ENCODE assay signal across 2 cellular contexts in genomic region chr6:55758156-55758942, GRCh38.
TF ChIP-seq lines count a peak whose summit lies in the region.

No MANE protein-coding gene starts in this region.

TF ChIP-seq in A549, 52 proteins besides CTCF, POLR2A, EP300 and RAD21 (continued from another document):
- TF ChIP-seq, protein P1, sequence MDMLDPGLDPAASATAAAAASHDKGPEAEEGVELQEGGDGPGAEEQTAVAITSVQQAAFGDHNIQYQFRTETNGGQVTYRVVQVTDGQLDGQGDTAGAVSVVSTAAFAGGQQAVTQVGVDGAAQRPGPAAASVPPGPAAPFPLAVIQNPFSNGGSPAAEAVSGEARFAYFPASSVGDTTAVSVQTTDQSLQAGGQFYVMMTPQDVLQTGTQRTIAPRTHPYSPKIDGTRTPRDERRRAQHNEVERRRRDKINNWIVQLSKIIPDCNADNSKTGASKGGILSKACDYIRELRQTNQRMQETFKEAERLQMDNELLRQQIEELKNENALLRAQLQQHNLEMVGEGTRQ (IDR thresholded peaks at IDR 0.05), result no peak

TF ChIP-seq in HCT116, 20 proteins besides CTCF, POLR2A, EP300 and RAD21 (continued from another document):
- TF ChIP-seq CBX3 (IDR thresholded peaks at IDR 0.05; ENCODE audit: low read depth), result no peak
- peak; percentile 41; the same call in 1 of the 2 replicates for TF ChIP-seq CEBPB (IDR thresholded peaks at IDR 0.05; ENCODE audit: low read depth)
- TF ChIP-seq YY1 (IDR thresholded peaks at IDR 0.05; ENCODE audit: extremely low read depth, insufficient replicate concordance, low read depth, low read length), result no peak
- TF ChIP-seq, protein P2, sequence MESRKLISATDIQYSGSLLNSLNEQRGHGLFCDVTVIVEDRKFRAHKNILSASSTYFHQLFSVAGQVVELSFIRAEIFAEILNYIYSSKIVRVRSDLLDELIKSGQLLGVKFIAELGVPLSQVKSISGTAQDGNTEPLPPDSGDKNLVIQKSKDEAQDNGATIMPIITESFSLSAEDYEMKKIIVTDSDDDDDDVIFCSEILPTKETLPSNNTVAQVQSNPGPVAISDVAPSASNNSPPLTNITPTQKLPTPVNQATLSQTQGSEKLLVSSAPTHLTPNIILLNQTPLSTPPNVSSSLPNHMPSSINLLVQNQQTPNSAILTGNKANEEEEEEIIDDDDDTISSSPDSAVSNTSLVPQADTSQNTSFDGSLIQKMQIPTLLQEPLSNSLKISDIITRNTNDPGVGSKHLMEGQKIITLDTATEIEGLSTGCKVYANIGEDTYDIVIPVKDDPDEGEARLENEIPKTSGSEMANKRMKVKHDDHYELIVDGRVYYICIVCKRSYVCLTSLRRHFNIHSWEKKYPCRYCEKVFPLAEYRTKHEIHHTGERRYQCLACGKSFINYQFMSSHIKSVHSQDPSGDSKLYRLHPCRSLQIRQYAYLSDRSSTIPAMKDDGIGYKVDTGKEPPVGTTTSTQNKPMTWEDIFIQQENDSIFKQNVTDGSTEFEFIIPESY (IDR thresholded peaks at IDR 0.05; ENCODE audit: extremely low read depth, insufficient replicate concordance, low read length), result no peak
- no peak for TF ChIP-seq EGR1 (IDR thresholded peaks at IDR 0.05; ENCODE audit: low read depth)
- no peak for TF ChIP-seq EZH2phosphoT487 (IDR thresholded peaks at IDR 0.05; ENCODE audit: borderline replicate concordance)
